8 cellular contexts compared by ENCODE assay signal in genomic region chr4:83456184-83456501, GRCh38. TPM values are rescaled to one million over a fixed set of nuclear protein-coding genes. Genes with fewer than 3 reads are reported as not detected.
DNase-seq lines count a peak whose midpoint lies in the region; TF ChIP-seq lines count a peak whose summit lies in the region.

No MANE protein-coding gene starts in this region.

- H3K36me3 ChIP-seq in adrenal gland (replicated peaks in 1 of 2) = peaks cover 0 to 33% of the 10 kb centered on the region in 2 donors
- no peaks in the 10 kb centered on the region for H3K36me3 ChIP-seq in kidney epithelial cell (ENCODE audit: control insufficient read depth, insufficient read depth, low read length)

- intact Hi-C loops in adrenal gland (cut with DNase I) = loop anchor here in 1 of 2 donors (10.0 kb wide), 1 partner anchor 91 kb away; no protein-coding TSS in a partner anchor

- peak overlapping the region; percentile 69 to 92 (median 88) for H3K4me3 ChIP-seq in adrenal gland
- H3K4me3 ChIP-seq in kidney epithelial cell (ENCODE audit: low read depth, low read length) = peak overlapping the region; percentile 86

- peak overlapping the region; percentile 99 for H3K27ac Mint-ChIP-seq in T-helper 2 cell treated with Interferon-gamma antibody and Interleukin-4, amounts not matched to agents 5 μg/mL and 100 μg/mL, for 36 hours

- no peak for TF ChIP-seq POLR2A in adrenal gland (IDR thresholded peaks at IDR 0.05)

- H3K9me3 ChIP-seq in adrenal gland (replicated peaks in 1 of 3) = no peaks in the 10 kb centered on the region

- no peak for DNase-seq in T-helper 2 cell treated with Interferon-gamma antibody and Interleukin-4, amounts not matched to agents 5 μg/mL and 100 μg/mL, for 36 hours (ENCODE audit: low spot score)
- no peak for DNase-seq in T-helper 2 cell
- DNase-seq in adrenal gland = no peak
- DNase-seq in kidney epithelial cell (ENCODE audit: low read depth) = no peak
- no peak for DNase-seq in substantia nigra (lab: John Stamatoyannopoulos, UW)
- DNase-seq in stimulated activated CD4-positive, alpha-beta T cell treated with anti-CD3 and anti-CD28 coated beads, Interleukin-2, amount 100 ng/mL, for 24 hours = no peak
- no peak for DNase-seq in activated gamma-delta T cell (lab: John Stamatoyannopoulos, UW)
- no peak for DNase-seq in GM19238 (ENCODE audit: insufficient read length, low spot score)

- H3K4me1 Mint-ChIP-seq in T-helper 2 cell treated with Interferon-gamma antibody and Interleukin-4, amounts not matched to agents 5 μg/mL and 100 μg/mL, for 36 hours (ENCODE audit: low read depth) = peaks cover 27% of the 10 kb centered on the region

- 0% methylated on average over 7 of the region's 7 CpGs for WGBS in adrenal gland, 4 donors

- H3K27me3 Mint-ChIP-seq in T-helper 2 cell treated with Interferon-gamma antibody and Interleukin-4, amounts not matched to agents 5 μg/mL and 100 μg/mL, for 36 hours (ENCODE audit: low read depth) = peaks cover 2% of the 10 kb centered on the region

- H3K27ac ChIP-seq in adrenal gland (peak overlapping the region in 4 of 5 donors; percentile 99), substantia nigra (ENCODE audit: low read depth, low read length, poor library complexity, severe bottlenecking) (peak overlapping the region; percentile 84)

- H3K4me3 Mint-ChIP-seq in T-helper 2 cell treated with Interferon-gamma antibody and Interleukin-4, amounts not matched to agents 5 μg/mL and 100 μg/mL, for 36 hours = peak overlapping the region; percentile 93

- H3K9me3 Mint-ChIP-seq in T-helper 2 cell treated with Interferon-gamma antibody and Interleukin-4, amounts not matched to agents 5 μg/mL and 100 μg/mL, for 36 hours = no peaks in the 10 kb centered on the region

- TF ChIP-seq CTCF in adrenal gland (IDR thresholded peaks at IDR 0.05) (no peak), kidney epithelial cell (IDR thresholded peaks at IDR 0.05; ENCODE audit: insufficient read depth, low read length, poor library complexity, severe bottlenecking) (no peak)

- peaks cover 47% of the 10 kb centered on the region for H3K36me3 Mint-ChIP-seq in T-helper 2 cell treated with Interferon-gamma antibody and Interleukin-4, amounts not matched to agents 5 μg/mL and 100 μg/mL, for 36 hours (ENCODE audit: low read depth)

- peaks cover 26 to 49% of the 10 kb centered on the region in 2 donors for H3K4me1 ChIP-seq in adrenal gland (replicated peaks in 1 of 2)

- H3K27me3 ChIP-seq in adrenal gland (no peaks in the 10 kb centered on the region), kidney epithelial cell (ENCODE audit: control insufficient read depth, insufficient read depth, low read length) (no peaks in the 10 kb centered on the region)

RNA-seq across cellular contexts. Expression of gene MRPS18C, which starts 0.3 kb away (rescaled TPM):
- total RNA-seq in adrenal gland = 10 to 100 TPM; 17.2 to 69.0 (median 49.9) TPM
- polyA plus RNA-seq in adrenal gland = 100 to 1,000 TPM in 1 of 3 donors, 10 to 100 TPM in 2; 33.9 to 112 (median 48.1) TPM
- 22.7 and 25.3 TPM in 2 replicates for total RNA-seq in kidney epithelial cell

RNA-seq across cellular contexts. Expression of gene HELQ, which starts 0.5 kb away (rescaled TPM):
- 10 to 100 TPM; 21.1 to 80.0 (median 40.9) TPM for total RNA-seq in adrenal gland
- 10 to 100 TPM; 12.1 to 34.9 (median 16.2) TPM for polyA plus RNA-seq in adrenal gland
- total RNA-seq in kidney epithelial cell = 8.8 and 12.7 TPM in 2 replicates

RNA-seq across cellular contexts. Expression of gene ABRAXAS1, which starts 28.8 kb away (rescaled TPM):
- total RNA-seq in adrenal gland (10 to 100 TPM in 4 of 8 donors, 1 to 10 TPM in 4; 4.7 to 18.7 (median 10.7) TPM), kidney epithelial cell (15.2 and 17.8 TPM in 2 replicates)
- 1 to 10 TPM; 3.2 to 8.4 (median 4.2) TPM for polyA plus RNA-seq in adrenal gland
